In the genomic region with DNA sequence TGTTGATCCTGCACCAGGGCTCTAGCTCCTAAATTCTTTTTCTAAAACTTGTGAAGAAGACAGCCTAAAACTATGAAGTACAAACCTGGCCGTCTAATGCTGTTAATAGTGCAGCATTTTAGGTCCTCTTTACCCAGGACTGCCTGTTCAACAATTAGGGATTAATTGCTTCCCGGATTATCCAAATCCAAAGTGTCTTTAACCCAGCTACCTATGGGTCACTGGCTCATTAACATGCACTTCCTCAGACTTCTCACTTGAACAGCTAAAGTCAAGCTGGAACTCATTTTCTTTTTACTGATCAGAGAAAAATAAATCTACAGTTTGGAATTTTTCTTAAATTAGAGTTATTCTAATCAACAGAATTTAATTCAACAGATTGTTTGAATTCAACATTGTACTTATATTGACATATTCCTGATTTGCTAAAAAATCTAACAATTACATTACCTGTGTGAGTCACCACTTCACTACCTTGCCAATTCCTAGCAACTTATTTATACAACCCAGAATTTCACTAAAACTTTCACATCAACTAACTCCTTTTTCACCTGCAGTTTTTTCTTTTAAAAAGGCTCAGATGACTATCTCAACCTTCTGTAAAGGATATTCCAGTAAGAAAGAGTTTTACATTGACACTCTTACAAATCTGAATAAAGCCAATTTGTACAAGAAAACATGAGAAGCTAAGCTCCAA, we compare ENCODE assay signal across 10 cellular contexts. TPM values are rescaled to one million over a fixed set of nuclear protein-coding genes. Genes with fewer than 3 reads are reported as not detected.
DNase-seq lines count a peak whose midpoint lies in the region; ATAC-seq, FAIRE-seq and TF ChIP-seq lines count a peak whose summit lies in the region.
"Had no signal": no experiment of that assay in that cellular context is flagged by ENCODE, and none has a peak within 500 bp of the region (broad histone marks: within the 10 kb centered on the region; RNA-seq: fewer than 3 reads in every experiment).

No MANE protein-coding gene starts in this region.

- H3K9me3 ChIP-seq in AG04450 (ENCODE audit: control insufficient read depth, insufficient read depth, low read length) (no peaks in the 10 kb centered on the region; the same call in 1 of the 2 replicates), HUES64 (ENCODE audit: insufficient read depth, low read depth, low read length) (no peaks in the 10 kb centered on the region)
- no peaks in the 10 kb centered on the region for H3K9me3 ChIP-seq in naive thymus-derived CD4-positive, alpha-beta T cell (ENCODE audit: control insufficient read depth in 2 of 3, low read length in 3 of 3)

- peak overlapping the region; percentile 78 to 100 (median 91) for H3K27ac Mint-ChIP-seq in naive thymus-derived CD4-positive, alpha-beta T cell

- no peak for ATAC-seq in naive thymus-derived CD4-positive, alpha-beta T cell
- no peak for ATAC-seq in sciatic nerve
- ATAC-seq: foreskin keratinocyte had no signal

- H3K27me3 ChIP-seq in AG04450 (ENCODE audit: control insufficient read depth, insufficient read depth, low read length) (no peaks in the 10 kb centered on the region), HUES64 (ENCODE audit: insufficient read depth, low read length) (no peaks in the 10 kb centered on the region), bronchial epithelial cell (ENCODE audit: control insufficient read depth, insufficient read depth, low read length) (no peaks in the 10 kb centered on the region)
- no peaks in the 10 kb centered on the region for H3K27me3 ChIP-seq in naive thymus-derived CD4-positive, alpha-beta T cell (ENCODE audit: control insufficient read depth in 2 of 2, insufficient read depth in 2 of 2, low read length in 2 of 2)
- H3K27me3 ChIP-seq: foreskin keratinocyte had no signal

- H3K27ac ChIP-seq in AG04450 (ENCODE audit: low read depth, low read length) (no peak overlapping the region), HUES64 (ENCODE audit: low read depth, low read length) (no peak overlapping the region)
- peak overlapping the region; percentile 100 for H3K27ac ChIP-seq in naive thymus-derived CD4-positive, alpha-beta T cell (ENCODE audit: low read depth, low read length)

- CTCF ChIA-PET in AG04450 (lab: Charles Lee) = interaction anchor here (0.6 to 7.5 kb wide), 3 partner anchors 110 to 213 kb away, joined by 3 to 65 read pairs (median 5); no protein-coding TSS in a partner anchor
- CTCF ChIA-PET in naive thymus-derived CD4-positive, alpha-beta T cell (lab: Charles Lee) = interaction anchor here (0.9 to 8.7 kb wide), 7 partner anchors 8 to 211 kb away, joined by 3 to 83 read pairs (median 5); a partner anchor contains a TSS

- H3K4me1 ChIP-seq in HUES64 (ENCODE audit: insufficient read depth, low read length) = peaks cover 37% of the 10 kb centered on the region
- peaks cover 51 to 56% of the 10 kb centered on the region in 2 donors for H3K4me1 ChIP-seq in naive thymus-derived CD4-positive, alpha-beta T cell (ENCODE audit: control insufficient read depth in 2 of 2, insufficient read depth in 2 of 2, low read length in 2 of 2)

- POLR2A ChIA-PET in AG04450 (lab: Yijun Ruan, JAX) = interaction anchor here (4.3 kb wide), 1 partner anchor 109 kb away, joined by 42 read pairs; a partner anchor contains a TSS
- POLR2A ChIA-PET in naive thymus-derived CD4-positive, alpha-beta T cell (lab: Charles Lee) = interaction anchor here (0.7 to 30.7 kb wide), 4 partner anchors 19 to 1606 kb away, joined by 3 to 1419 read pairs (median 156); a partner anchor contains a TSS

- FAIRE-seq in bronchial epithelial cell (lab: Jason Lieb, UNC) = no peak

- intact Hi-C loops in naive thymus-derived CD4-positive, alpha-beta T cell (cut with micrococcal nuclease) = loop anchor here (10.0 kb wide), 3 partner anchors 1094 to 1634 kb away; a partner anchor contains a TSS
- intact Hi-C loops in sciatic nerve (cut with DNase I) = loop anchor here (5.0 kb wide), 1 partner anchor 111 kb away; no protein-coding TSS in a partner anchor

- H3K36me3 Mint-ChIP-seq in naive thymus-derived CD4-positive, alpha-beta T cell = peaks cover 12 to 56% (median 51%) of the 10 kb centered on the region in 5 donors

- peak overlapping the region; percentile 88 for H3K4me3 ChIP-seq in AG04450 (ENCODE audit: low read depth, low read length)
- H3K4me3 ChIP-seq in HUES64 (ENCODE audit: low read length) = peak overlapping the region; percentile 97
- peak overlapping the region; percentile 99 for H3K4me3 ChIP-seq in bronchial epithelial cell (ENCODE audit: low read depth, low read length)
- peak overlapping the region; percentile 78 for H3K4me3 ChIP-seq in naive thymus-derived CD4-positive, alpha-beta T cell (ENCODE audit: low read length)

- WGBS in HUES64 = 24% methylated on average over 2 of the region's 2 CpGs

- peak overlapping the region; percentile 83 to 99 (median 97) for H3K4me3 Mint-ChIP-seq in naive thymus-derived CD4-positive, alpha-beta T cell

- peaks cover 0 to 3% (median 0%) of the 10 kb centered on the region in 5 donors for H3K27me3 Mint-ChIP-seq in naive thymus-derived CD4-positive, alpha-beta T cell

- peak overlapping the region; percentile 99 for H3K9ac ChIP-seq in HUES64 (ENCODE audit: low read depth, low read length)

- H3K4me1 Mint-ChIP-seq in naive thymus-derived CD4-positive, alpha-beta T cell = peaks cover 54 to 79% (median 76%) of the 10 kb centered on the region in 7 donors

- H3K36me3 ChIP-seq in HUES64 (ENCODE audit: insufficient read depth, low read length) (peaks cover 68% of the 10 kb centered on the region), bronchial epithelial cell (ENCODE audit: control insufficient read depth, insufficient read depth, low read length) (peaks cover 29% of the 10 kb centered on the region)
- H3K36me3 ChIP-seq in naive thymus-derived CD4-positive, alpha-beta T cell (ENCODE audit: control insufficient read depth in 2 of 3, insufficient read depth in 3 of 3, low read length in 3 of 3) = peaks cover 32 to 55% (median 53%) of the 10 kb centered on the region in 3 experiments

- H3K9me3 Mint-ChIP-seq in naive thymus-derived CD4-positive, alpha-beta T cell = peaks cover 0 to 11% (median 0%) of the 10 kb centered on the region in 11 donors

- no peak for TF ChIP-seq CTCF in AG04450 (IDR thresholded peaks at IDR 0.05; ENCODE audit: low read depth, low read length)
- no peak for TF ChIP-seq CTCF in bronchial epithelial cell (IDR thresholded peaks at IDR 0.05; ENCODE audit: insufficient read depth, low read length, severe bottlenecking)

- DNase-seq in AG04450 (ENCODE audit: low read depth, low spot score) (no peak), bronchial epithelial cell (ENCODE audit: low read depth) (peak; percentile 41), SHP77 (lab: John Stamatoyannopoulos, UW) (no peak), D341Med (ENCODE audit: low spot score) (no peak), AG08395 (ENCODE audit: low spot score) (no peak), sciatic nerve (ENCODE audit: low spot score) (no peak)
- DNase-seq in naive thymus-derived CD4-positive, alpha-beta T cell = no peak
- DNase-seq: foreskin keratinocyte, NCI-H2029 treated with DMSO at 0.1 percent for 48 hours had no signal

RNA-seq across cellular contexts. Expression of a gene that starts 3.3 kb away (rescaled TPM):
- 205 and 262 TPM in 2 replicates for polyA plus RNA-seq in AG04450 (2011; rRNA removed)
- polyA minus RNA-seq in AG04450 (2011; rRNA and poly(A)+ RNA removed) = 333 and 366 TPM in 2 replicates
- polyA plus RNA-seq in HUES64 (2013, experiment 1 of 2) = 474 TPM
- polyA plus RNA-seq in HUES64 (2013, experiment 2 of 2) = 461 TPM
- 259 and 495 TPM in 2 replicates for total RNA-seq in bronchial epithelial cell
- total RNA-seq in naive thymus-derived CD4-positive, alpha-beta T cell = 100 to 1,000 TPM; 378 to 509 (median 428) TPM
- 100 to 1,000 TPM; 282 to 474 TPM for polyA plus RNA-seq in naive thymus-derived CD4-positive, alpha-beta T cell
- total RNA-seq in sciatic nerve = 318 TPM

RNA-seq across cellular contexts. Expression of a gene that starts 25.6 kb away (rescaled TPM):
- polyA plus RNA-seq in AG04450 (2011; rRNA removed) = 25.4 and 45.8 TPM in 2 replicates
- 5.6 and 10.1 TPM in 2 replicates for polyA minus RNA-seq in AG04450 (2011; rRNA and poly(A)+ RNA removed)
- polyA plus RNA-seq in HUES64 (2013, experiment 1 of 2) = 27.5 TPM
- 27.3 TPM for polyA plus RNA-seq in HUES64 (2013, experiment 2 of 2)
- 9.0 and 11.1 TPM in 2 replicates for total RNA-seq in bronchial epithelial cell
- total RNA-seq in naive thymus-derived CD4-positive, alpha-beta T cell = 10 to 100 TPM; 23.5 to 31.0 (median 27.8) TPM
- 10 to 100 TPM; 17.1 to 43.7 TPM for polyA plus RNA-seq in naive thymus-derived CD4-positive, alpha-beta T cell
- 23.7 TPM for total RNA-seq in sciatic nerve
